ENCODE assay signal across 26 cellular contexts in the genomic region with DNA sequence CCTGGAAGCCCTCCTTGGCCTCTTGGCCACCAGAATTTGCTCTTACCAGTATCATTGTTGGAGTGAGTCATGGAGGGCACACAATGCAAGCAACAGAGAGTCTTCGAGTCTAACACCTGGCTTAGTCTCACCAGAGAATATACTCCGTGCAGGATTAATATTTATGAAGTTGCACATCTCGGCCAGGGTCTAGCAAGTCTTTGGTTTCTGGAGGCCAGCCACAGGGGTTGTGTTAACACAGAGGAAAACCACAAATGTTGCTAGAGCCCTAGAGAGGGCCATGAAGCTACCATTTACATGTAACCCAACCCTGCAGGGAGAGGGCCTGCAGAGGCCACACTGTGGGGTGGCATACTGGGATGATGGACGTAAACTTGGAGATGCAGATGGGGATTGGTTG.
"Had no signal": no experiment of that assay in that cellular context is flagged by ENCODE, and none has a peak within 500 bp of the region (broad histone marks: within the 10 kb centered on the region; RNA-seq: fewer than 3 reads in every experiment).

No MANE protein-coding gene starts in this region.

- H3K27ac ChIP-seq: body of pancreas, cardiac muscle cell, hepatocyte, left ventricle myocardium inferior, pancreas, psoas muscle, right atrium auricular region, stomach, suprapubic skin, VCaP had no signal

- H3K4me3 ChIP-seq: body of pancreas, cardiac muscle cell, hepatocyte, left ventricle myocardium inferior, pancreas, psoas muscle, right atrium auricular region, stomach, suprapubic skin, tibial nerve had no signal

- H3K9me3 Mint-ChIP-seq: activated CD4-positive, alpha-beta T cell treated with anti-CD3 and anti-CD28 coated beads, Interleukin-2, amount 10 ng/mL, durations not matched to agents 24 days and 14 days; activated CD8-positive, alpha-beta T cell treated with anti-CD3 and anti-CD28 coated beads for 36 hours; activated naive CD4-positive, alpha-beta T cell treated with anti-CD3 and anti-CD28 coated beads, Interleukin-2, amount 10 ng/mL, durations not matched to agents 7 days and 5 days; nephron progenitor cell had no signal

- H3K36me3 ChIP-seq: cardiac muscle cell, left ventricle myocardium inferior, pancreas, right atrium auricular region, stomach, suprapubic skin, tibial nerve had no signal

- H3K79me2 ChIP-seq: hepatocyte had no signal

- FAIRE-seq: pancreas had no signal

- H3K36me3 Mint-ChIP-seq: activated CD8-positive, alpha-beta memory T cell treated with anti-CD3 and anti-CD28 coated beads, Interleukin-2, amount 10 ng/mL, durations not matched to agents 7 days and 5 days; activated naive CD4-positive, alpha-beta T cell treated with anti-CD3 and anti-CD28 coated beads, Interleukin-2, amount 10 ng/mL, durations not matched to agents 7 days and 5 days; mesothelial cell of epicardium; stimulated activated memory B cell treated with anti-CD40 and anti-IgM and Interleukin-4, amounts not matched to agents 10 μg/mL and 1 μg/mL and 100 μg/mL, for 72 hours had no signal

- H2AFZ ChIP-seq: hepatocyte had no signal

- H3K4me1 Mint-ChIP-seq: activated CD4-positive, alpha-beta T cell treated with anti-CD3 and anti-CD28 coated beads, Interleukin-2, amount 10 ng/mL, durations not matched to agents 24 days and 14 days; activated naive CD4-positive, alpha-beta T cell treated with anti-CD3 and anti-CD28 coated beads, Interleukin-2, amount 10 ng/mL, durations not matched to agents 7 days and 5 days; stimulated activated memory B cell treated with anti-CD40 and anti-IgM and Interleukin-4, amounts not matched to agents 10 μg/mL and 1 μg/mL and 100 μg/mL, for 72 hours had no signal

- DNase-seq: activated CD4-positive, alpha-beta T cell treated with anti-CD3 and anti-CD28 coated beads, Interleukin-2, amount 10 ng/mL, durations not matched to agents 24 days and 14 days; activated CD8-positive, alpha-beta memory T cell treated with anti-CD3 and anti-CD28 coated beads, Interleukin-2, amount 10 ng/mL, durations not matched to agents 7 days and 5 days; activated CD8-positive, alpha-beta T cell treated with anti-CD3 and anti-CD28 coated beads for 36 hours; activated effector memory CD4-positive, alpha-beta T cell treated with anti-CD3 and anti-CD28 coated beads, Interleukin-2, amount 50 U/mL, for 16 hours; activated naive CD4-positive, alpha-beta T cell treated with anti-CD3 and anti-CD28 coated beads, Interleukin-2, amount 10 ng/mL, durations not matched to agents 7 days and 5 days; activated T-cell treated with anti-CD3 and anti-CD28 coated beads for 4 hours; amygdala; body of pancreas; erythroblast; foreskin melanocyte; glutamatergic neuron; left ventricle myocardium inferior; nephron progenitor cell; pancreas; psoas muscle; stomach; T-helper 2 cell had no signal

- H3K9me3 ChIP-seq: body of pancreas, left ventricle myocardium inferior, pancreas, psoas muscle, right atrium auricular region, stomach, suprapubic skin, tibial nerve had no signal

- ATAC-seq: activated CD4-positive, CD25-positive, alpha-beta regulatory T cell treated with anti-CD3 and anti-CD28 coated beads, Interleukin-2, amount 50 U/mL, for 24 hours; activated CD8-positive, alpha-beta memory T cell treated with anti-CD3 and anti-CD28 coated beads, Interleukin-2, amount 10 ng/mL, durations not matched to agents 7 days and 5 days; activated CD8-positive, alpha-beta T cell treated with anti-CD3 and anti-CD28 coated beads for 36 hours; body of pancreas; pancreas; psoas muscle; stimulated activated memory B cell treated with anti-CD40 and anti-IgM and Interleukin-4, amounts not matched to agents 10 μg/mL and 1 μg/mL and 100 μg/mL, for 72 hours had no signal

- H3K4me1 ChIP-seq: body of pancreas, pancreas, psoas muscle, right atrium auricular region, stomach, suprapubic skin, tibial nerve had no signal

- H3K27me3 ChIP-seq: body of pancreas, cardiac muscle cell, hepatocyte, pancreas, right atrium auricular region, stomach, suprapubic skin, tibial nerve had no signal

- H3K4me3 Mint-ChIP-seq: activated CD4-positive, alpha-beta T cell treated with anti-CD3 and anti-CD28 coated beads, Interleukin-2, amount 10 ng/mL, durations not matched to agents 24 days and 14 days; activated CD8-positive, alpha-beta memory T cell treated with anti-CD3 and anti-CD28 coated beads, Interleukin-2, amount 10 ng/mL, durations not matched to agents 7 days and 5 days; activated CD8-positive, alpha-beta T cell treated with anti-CD3 and anti-CD28 coated beads for 36 hours; activated naive CD4-positive, alpha-beta T cell treated with anti-CD3 and anti-CD28 coated beads, Interleukin-2, amount 10 ng/mL, durations not matched to agents 7 days and 5 days; mesothelial cell of epicardium; nephron progenitor cell; stimulated activated memory B cell treated with anti-CD40 and anti-IgM and Interleukin-4, amounts not matched to agents 10 μg/mL and 1 μg/mL and 100 μg/mL, for 72 hours had no signal

- H3K27me3 Mint-ChIP-seq: activated CD4-positive, alpha-beta T cell treated with anti-CD3 and anti-CD28 coated beads, Interleukin-2, amount 10 ng/mL, durations not matched to agents 24 days and 14 days; activated CD8-positive, alpha-beta memory T cell treated with anti-CD3 and anti-CD28 coated beads, Interleukin-2, amount 10 ng/mL, durations not matched to agents 7 days and 5 days; activated CD8-positive, alpha-beta T cell treated with anti-CD3 and anti-CD28 coated beads for 36 hours; stimulated activated memory B cell treated with anti-CD40 and anti-IgM and Interleukin-4, amounts not matched to agents 10 μg/mL and 1 μg/mL and 100 μg/mL, for 72 hours had no signal

- H3K4me2 ChIP-seq: hepatocyte had no signal

- H3K27ac Mint-ChIP-seq: activated CD4-positive, alpha-beta T cell treated with anti-CD3 and anti-CD28 coated beads, Interleukin-2, amount 10 ng/mL, durations not matched to agents 24 days and 14 days; activated CD8-positive, alpha-beta memory T cell treated with anti-CD3 and anti-CD28 coated beads, Interleukin-2, amount 10 ng/mL, durations not matched to agents 7 days and 5 days; activated CD8-positive, alpha-beta T cell treated with anti-CD3 and anti-CD28 coated beads for 36 hours; activated naive CD4-positive, alpha-beta T cell treated with anti-CD3 and anti-CD28 coated beads, Interleukin-2, amount 10 ng/mL, durations not matched to agents 7 days and 5 days; mesothelial cell of epicardium; nephron progenitor cell; stimulated activated memory B cell treated with anti-CD40 and anti-IgM and Interleukin-4, amounts not matched to agents 10 μg/mL and 1 μg/mL and 100 μg/mL, for 72 hours had no signal
